31 cellular contexts compared by ENCODE assay signal in the genomic region with DNA sequence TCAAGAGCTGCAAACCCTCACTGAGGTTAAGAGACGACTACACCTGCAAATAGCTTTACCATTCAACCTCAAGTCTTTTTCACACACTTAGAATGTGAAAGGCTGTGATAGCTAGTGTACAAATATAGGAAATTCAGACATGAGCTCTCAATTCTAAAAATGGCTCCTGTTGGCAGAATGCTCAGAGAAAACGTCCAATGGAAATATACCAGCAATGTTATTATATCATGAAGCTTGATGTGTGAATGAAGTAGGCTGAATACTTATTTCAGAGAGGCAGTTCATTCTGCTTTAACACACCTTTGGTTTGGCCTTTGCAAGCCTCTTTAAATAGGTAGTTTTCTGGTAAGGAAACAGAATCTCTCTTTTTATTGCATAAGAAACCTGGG.
"Had no signal": no experiment of that assay in that cellular context is flagged by ENCODE, and none has a peak within 500 bp of the region (broad histone marks: within the 10 kb centered on the region; RNA-seq: fewer than 3 reads in every experiment).

No MANE protein-coding gene starts in this region.

- DNase-seq: activated CD4-positive, alpha-beta T cell treated with anti-CD3 and anti-CD28 coated beads for 36 hours; activated CD4-positive, alpha-beta T cell treated with anti-CD3 and anti-CD28 coated beads, Interleukin-2, amount 10 ng/mL, durations not matched to agents 7 days and 5 days; activated CD4-positive, alpha-beta T cell treated with anti-CD3 and anti-CD28 coated beads, Interleukin-2, amount 50 U/mL, for 48 hours; activated CD8-positive, alpha-beta memory T cell treated with anti-CD3 and anti-CD28 coated beads, Interleukin-2, amount 50 U/mL, for 4 hours; activated gamma-delta T cell treated with Interleukin-2 at 50 U/mL for 16 hours; activated naive CD4-positive, alpha-beta T cell treated with anti-CD3 and anti-CD28 coated beads for 36 hours; activated T-cell treated with anti-CD3 and anti-CD28 coated beads for 4 hours; activated T-cell treated with anti-CD3 and anti-CD28 coated beads, Interleukin-2, amount 50 U/mL, for 4 hours; adrenal gland; brain microvascular endothelial cell; KG1; MM.1S; MV-4-11; NCI-H1092; NCI-H1436 treated with DMSO at 0.1 percent for 48 hours; NCI-H1694 treated with DMSO at 0.1 percent for 48 hours; NCI-H2029; NCI-H345; NCI-H524 treated with DMSO at 0.1 percent for 48 hours; Peyer's patch; RPMI8226; SHP77 treated with DMSO at 0.1 percent for 48 hours; SK-N-SH had no signal

- H3K4me3 ChIP-seq: adrenal gland, Peyer's patch, SJSA1 had no signal

- H3K9me3 ChIP-seq: Peyer's patch, SJSA1, SK-N-SH had no signal

- H3K36me3 ChIP-seq: adrenal gland, brain microvascular endothelial cell, Peyer's patch, SJSA1 had no signal

- H3K9me2 ChIP-seq: SK-N-SH had no signal

- H3K4me1 ChIP-seq: adrenal gland, Peyer's patch, SJSA1 had no signal

- H3K9ac ChIP-seq: SK-N-SH had no signal

- H3K4me2 ChIP-seq: SK-N-SH had no signal

- H3K36me3 Mint-ChIP-seq: activated naive CD4-positive, alpha-beta T cell treated with anti-CD3 and anti-CD28 coated beads, Interleukin-2, amount 50 U/mL, for 72 hours; WTC11 had no signal

- ATAC-seq: activated CD4-positive, alpha-beta T cell treated with anti-CD3 and anti-CD28 coated beads for 36 hours; activated CD4-positive, CD25-positive, alpha-beta regulatory T cell treated with anti-CD3 and anti-CD28 coated beads, Interleukin-2, amount 50 U/mL, for 24 hours; activated naive CD4-positive, alpha-beta T cell treated with anti-CD3 and anti-CD28 coated beads, Interleukin-2, amount 50 U/mL, for 72 hours; activated T-cell treated with anti-CD3 and anti-CD28 coated beads, Interleukin-2, amount 50 U/mL, for 4 hours had no signal

- H3K27me3 Mint-ChIP-seq: activated CD4-positive, alpha-beta T cell treated with anti-CD3 and anti-CD28 coated beads, Interleukin-2, amount 10 ng/mL, durations not matched to agents 7 days and 5 days; central memory CD8-positive, alpha-beta T cell had no signal

- H3K27ac Mint-ChIP-seq: activated CD4-positive, alpha-beta T cell treated with anti-CD3 and anti-CD28 coated beads for 36 hours; activated CD4-positive, alpha-beta T cell treated with anti-CD3 and anti-CD28 coated beads, Interleukin-2, amount 10 ng/mL, durations not matched to agents 7 days and 5 days; activated naive CD4-positive, alpha-beta T cell treated with anti-CD3 and anti-CD28 coated beads for 36 hours; activated naive CD4-positive, alpha-beta T cell treated with anti-CD3 and anti-CD28 coated beads, Interleukin-2, amount 50 U/mL, for 72 hours; activated T-helper 1 cell treated with anti-CD3 and anti-CD28 coated beads, Interleukin-12 subunit alpha, Interleukin-12 subunit beta, Interleukin-2, Interleukin-4 antibody, amounts not matched to agents 30 ng/mL and 10 ng/mL and 1 ng/mL, durations not matched to agents 14 hours and 24 hours and 36 hours; T-helper 1 cell treated with Interleukin-12 subunit alpha and Interleukin-12 subunit beta and Interleukin-4 antibody, amounts not matched to agents 30 μg/mL and 1 μg/mL, for 36 hours; T-helper 2 cell treated with Interferon-gamma antibody and Interleukin-4, amounts not matched to agents 5 μg/mL and 100 μg/mL, for 36 hours; WTC11 had no signal

- H3K4me3 Mint-ChIP-seq: activated CD4-positive, alpha-beta T cell treated with anti-CD3 and anti-CD28 coated beads for 36 hours; activated CD4-positive, alpha-beta T cell treated with anti-CD3 and anti-CD28 coated beads, Interleukin-2, amount 10 ng/mL, durations not matched to agents 7 days and 5 days; activated naive CD4-positive, alpha-beta T cell treated with anti-CD3 and anti-CD28 coated beads for 36 hours; activated T-cell treated with anti-CD3 and anti-CD28 coated beads, Interleukin-2, amount 50 U/mL, for 4 hours; activated T-helper 1 cell treated with anti-CD3 and anti-CD28 coated beads, Interleukin-12 subunit alpha, Interleukin-12 subunit beta, Interleukin-2, Interleukin-4 antibody, amounts not matched to agents 30 ng/mL and 10 ng/mL and 1 ng/mL, durations not matched to agents 14 hours and 24 hours and 36 hours; central memory CD8-positive, alpha-beta T cell; T-helper 1 cell treated with Interleukin-12 subunit alpha and Interleukin-12 subunit beta and Interleukin-4 antibody, amounts not matched to agents 30 μg/mL and 1 μg/mL, for 36 hours; T-helper 2 cell treated with Interferon-gamma antibody and Interleukin-4, amounts not matched to agents 5 μg/mL and 100 μg/mL, for 36 hours; WTC11 had no signal

- H3K27ac ChIP-seq: adrenal gland, brain microvascular endothelial cell, Peyer's patch, SJSA1 had no signal

- H3K27me3 ChIP-seq: adrenal gland, brain microvascular endothelial cell, Peyer's patch, SJSA1 had no signal

- H3K4me1 Mint-ChIP-seq: activated CD4-positive, alpha-beta T cell treated with anti-CD3 and anti-CD28 coated beads for 36 hours; activated CD4-positive, alpha-beta T cell treated with anti-CD3 and anti-CD28 coated beads, Interleukin-2, amount 10 ng/mL, durations not matched to agents 7 days and 5 days; central memory CD8-positive, alpha-beta T cell; WTC11 had no signal

- H3K9me3 Mint-ChIP-seq: activated CD4-positive, alpha-beta T cell treated with anti-CD3 and anti-CD28 coated beads, Interleukin-2, amount 10 ng/mL, durations not matched to agents 7 days and 5 days; activated naive CD4-positive, alpha-beta T cell treated with anti-CD3 and anti-CD28 coated beads for 36 hours; activated naive CD4-positive, alpha-beta T cell treated with anti-CD3 and anti-CD28 coated beads, Interleukin-2, amount 50 U/mL, for 72 hours; activated T-cell treated with anti-CD3 and anti-CD28 coated beads, Interleukin-2, amount 50 U/mL, for 4 hours; activated T-helper 1 cell treated with anti-CD3 and anti-CD28 coated beads, Interleukin-12 subunit alpha, Interleukin-12 subunit beta, Interleukin-2, Interleukin-4 antibody, amounts not matched to agents 30 ng/mL and 10 ng/mL and 1 ng/mL, durations not matched to agents 14 hours and 24 hours and 36 hours; central memory CD8-positive, alpha-beta T cell; T-helper 1 cell treated with Interleukin-12 subunit alpha and Interleukin-12 subunit beta and Interleukin-4 antibody, amounts not matched to agents 30 μg/mL and 1 μg/mL, for 36 hours; T-helper 2 cell treated with Interferon-gamma antibody and Interleukin-4, amounts not matched to agents 5 μg/mL and 100 μg/mL, for 36 hours; WTC11 had no signal
